Comparison of ENCODE assay signal across 21 cellular contexts in genomic region chr11:132093861-132094260, GRCh38.
DNase-seq lines count a peak whose midpoint lies in the region; ATAC-seq, FAIRE-seq and TF ChIP-seq lines count a peak whose summit lies in the region.
"Had no signal": no experiment of that assay in that cellular context is flagged by ENCODE, and none has a peak within 500 bp of the region (broad histone marks: within the 10 kb centered on the region; RNA-seq: fewer than 3 reads in every experiment).

No MANE protein-coding gene starts in this region.

- intact Hi-C loops in GM12878 (cut with micrococcal nuclease; ENCODE audit: unreplicated experiment): no loop called here

- no peak overlapping the region for H3K9ac ChIP-seq in GM12878 (ENCODE audit: control insufficient read depth, insufficient read depth, low read length)

- in situ Hi-C loops in GM12878 (cut with MboI): no loop called here

- CTCF ChIA-PET in GM12878 (lab: Yijun Ruan, JAX): interaction anchor here (0.6 to 3.0 kb wide), 2 partner anchors 11 to 33 kb away, joined by 3 to 9 read pairs; no protein-coding TSS in a partner anchor

- H3K27ac ChIP-seq in GM12878 (ENCODE audit: control insufficient read depth, insufficient read depth) (no peak overlapping the region), suprapubic skin (no peak overlapping the region)
- H3K27ac ChIP-seq: ascending aorta, pancreas, SJSA1 had no signal

- H3K79me2 ChIP-seq in GM12878 (ENCODE audit: control insufficient read depth, insufficient read depth, low read length): no peaks in the 10 kb centered on the region

- SMC1A ChIA-PET in GM12878 (lab: Charles Lee; ENCODE audit: uncharacterized antibody, unreplicated experiment): interaction anchor here (1.0 kb wide), 1 partner anchor 193 kb away, joined by 3 read pairs; no protein-coding TSS in a partner anchor

- TF ChIP-seq CTCF in GM12878 (IDR thresholded peaks at IDR 0.05 in 2 of 3, conservative IDR thresholded peaks at IDR 0.05 in 1 of 3; ENCODE audit: control insufficient read depth in 2 of 3, extremely low read depth in 1 of 3, insufficient read depth in 1 of 3, low read depth in 3 of 3, low read length in 3 of 3) (no peak), suprapubic skin (IDR thresholded peaks at IDR 0.05) (no peak)

- TF ChIP-seq POLR2A in GM12891 (IDR thresholded peaks at IDR 0.05; ENCODE audit: low read depth, low read length) (no peak), GM12878 (IDR thresholded peaks at IDR 0.05; ENCODE audit: low read depth, low read length) (no peak), suprapubic skin (IDR thresholded peaks at IDR 0.05) (no peak)

- H3K36me3 ChIP-seq in GM12878 (ENCODE audit: control insufficient read depth in 2 of 2, insufficient read depth in 2 of 2, low read length in 1 of 2) (no peaks in the 10 kb centered on the region), suprapubic skin (no peaks in the 10 kb centered on the region)
- H3K36me3 ChIP-seq: ascending aorta, pancreas, SJSA1 had no signal

- POLR2A ChIA-PET in GM12878 (lab: Charles Lee): no interaction called here

- no peak for FAIRE-seq in GM12891 (lab: Jason Lieb, UNC)
- peak; percentile 77 for FAIRE-seq in GM12878 (lab: Jason Lieb, UNC)
- FAIRE-seq: K562, pancreas had no signal

- RAD21 ChIA-PET in GM12878 (lab: Charles Lee; ENCODE audit: unreplicated experiment): no interaction called here

- no peaks in the 10 kb centered on the region for H4K20me1 ChIP-seq in GM12878 (ENCODE audit: control insufficient read depth, insufficient read depth)

- no peak for TF ChIP-seq RAD21 in GM12878 (IDR thresholded peaks at IDR 0.05; ENCODE audit: insufficient read depth, low read depth, low read length)

- H3K9me3 ChIP-seq in GM12878 (replicated peaks; ENCODE audit: control insufficient read depth, insufficient read depth, low read length): no peaks in the 10 kb centered on the region; the same call in 2 of the 3 replicates
- peaks cover 3% of the 10 kb centered on the region for H3K9me3 ChIP-seq in suprapubic skin
- H3K9me3 ChIP-seq: ascending aorta, Caco-2, pancreas, SJSA1 had no signal

- ATAC-seq in HG03025 (IDR thresholded peaks at IDR 0.05; ENCODE audit: low FRiP score, unreplicated experiment) (peak; percentile 80), GM12878 (peak; percentile 90), GM18502 (IDR thresholded peaks at IDR 0.05; ENCODE audit: poor library complexity, unreplicated experiment) (no peak)
- ATAC-seq: activated CD4-positive, alpha-beta T cell treated with anti-CD3 and anti-CD28 coated beads for 36 hours; effector memory CD8-positive, alpha-beta T cell; K562; pancreas had no signal

- H3K4me2 ChIP-seq in GM12878 (ENCODE audit: control insufficient read depth, insufficient read depth): no peak overlapping the region

- no TSS peak for BruUV-seq in GM12878 (replicated peaks; lab: Mats Ljungman, UMichigan)

- DNase-seq in GM12891 (ENCODE audit: insufficient read length, low spot score): no peak
- peak; percentile 87 to 95 for DNase-seq in NOMO-1 (lab: John Stamatoyannopoulos, UW; ENCODE audit: unreplicated experiment in 2 of 2)
- DNase-seq in GM12878 (ENCODE audit: low read depth, low spot score): peak; percentile 20
- no peak for DNase-seq in suprapubic skin (ENCODE audit: low spot score in 2 of 2)
- DNase-seq in NCI-H1694 (lab: John Stamatoyannopoulos, UW): no peak
- DNase-seq: activated CD4-positive, alpha-beta T cell treated with anti-CD3 and anti-CD28 coated beads for 36 hours; activated naive CD4-positive, alpha-beta T cell treated with Interleukin-2 at 50 U/mL for 16 hours; Caco-2; cerebellar nuclear complex; effector memory CD8-positive, alpha-beta T cell; HCEC 1CT; naive B cell; NCI-H1436 treated with DMSO at 0.1 percent for 48 hours; NCI-H345; pancreas had no signal

- H3K27me3 ChIP-seq in GM12878 (replicated peaks in 1 of 2; ENCODE audit: control insufficient read depth in 2 of 2, insufficient read depth in 2 of 2, low read length in 1 of 2) (no peaks in the 10 kb centered on the region), suprapubic skin (no peaks in the 10 kb centered on the region)
- H3K27me3 ChIP-seq: ascending aorta, SJSA1 had no signal

- H3K4me1 ChIP-seq in GM12878 (ENCODE audit: control insufficient read depth, insufficient read depth, low read length) (no peaks in the 10 kb centered on the region), suprapubic skin (no peaks in the 10 kb centered on the region)
- H3K4me1 ChIP-seq: ascending aorta, Caco-2, pancreas, SJSA1 had no signal

- no peak for TF ChIP-seq EP300 in GM12878 (IDR thresholded peaks at IDR 0.05; ENCODE audit: borderline replicate concordance in 1 of 2, control insufficient read depth in 1 of 2, low read depth in 2 of 2, low read length in 2 of 2)
- no peak for TF ChIP-seq EP300 in suprapubic skin (IDR thresholded peaks at IDR 0.05)

- no peak overlapping the region for H3K4me3 ChIP-seq in GM12878
- H3K4me3 ChIP-seq in suprapubic skin: no peak overlapping the region
- H3K4me3 ChIP-seq: ascending aorta, K562, lung, pancreas, SJSA1 had no signal

- 10% methylated on average over 7 of the region's 7 CpGs for WGBS in GM12878 (ENCODE audit: insufficient coverage, insufficient replicate concordance, low lambda C conversion rate, missing lambda C conversion rate)
- 87% methylated on average over 7 of the region's 7 CpGs for WGBS in suprapubic skin

- no peak overlapping the region for H2AFZ ChIP-seq in GM12878 (ENCODE audit: control insufficient read depth, low read depth, low read length)

TF ChIP-seq in GM12891, 5 proteins besides CTCF, POLR2A, EP300 and RAD21:
- TF ChIP-seq POLR2AphosphoS5 (IDR thresholded peaks at IDR 0.05; ENCODE audit: low read depth, low read length) (no peak), TAF1 (IDR thresholded peaks at IDR 0.05; ENCODE audit: low read depth, low read length) (no peak), PAX5 (IDR thresholded peaks at IDR 0.05; ENCODE audit: insufficient read depth, low read length, severe bottlenecking) (no peak), POU2F2 (IDR thresholded peaks at IDR 0.05; ENCODE audit: low read depth, low read length) (no peak), SPI1 (IDR thresholded peaks at IDR 0.05; ENCODE audit: low read depth, low read length) (peak; percentile 21; the same call in 1 of the 2 replicates)

TF ChIP-seq in GM12878, 131 proteins besides CTCF, POLR2A, EP300 and RAD21 (continues in another document):
- no peak for TF ChIP-seq PRDM15 (CRISPR knock-in tag; IDR thresholded peaks at IDR 0.05)
- TF ChIP-seq MTA3 (IDR thresholded peaks at IDR 0.05; ENCODE audit: borderline replicate concordance, low read length): no peak
- no peak for TF ChIP-seq CEBPB (IDR thresholded peaks at IDR 0.05; ENCODE audit: borderline replicate concordance in 1 of 2, low read depth in 2 of 2, low read length in 2 of 2)
- TF ChIP-seq BMI1 (IDR thresholded peaks at IDR 0.05; ENCODE audit: borderline replicate concordance): no peak
- TF ChIP-seq ETV6 (conservative IDR thresholded peaks at IDR 0.05 in 1 of 2, IDR thresholded peaks at IDR 0.05 in 1 of 2; ENCODE audit: borderline replicate concordance in 1 of 2, low read depth in 1 of 2): 0 out of 4 replicates have a peak, but pooled peaks of 1 of the 2 experiments have one; percentile 17
- peak; percentile 27; the same call in 1 of the 2 replicates for TF ChIP-seq FOXK2 (IDR thresholded peaks at IDR 0.05)
- TF ChIP-seq IRF4 (IDR thresholded peaks at IDR 0.05; ENCODE audit: low read depth, low read length): 0 out of 2 replicates have a peak, but pooled peaks have one; percentile 49
- no peak for TF ChIP-seq POU2F2 (IDR thresholded peaks at IDR 0.05; ENCODE audit: borderline replicate concordance, low read depth, low read length)
- peak; percentile 73 for TF ChIP-seq PBX3 (IDR thresholded peaks at IDR 0.05; ENCODE audit: insufficient replicate concordance, low read depth, low read length)
- peak; percentile 54 for TF ChIP-seq JUNB (IDR thresholded peaks at IDR 0.05)
- TF ChIP-seq CREB1 (IDR thresholded peaks at IDR 0.05; ENCODE audit: low read depth): 0 out of 2 replicates have a peak, but pooled peaks have one; percentile 28
- no peak for TF ChIP-seq CHD4 (IDR thresholded peaks at IDR 0.05)
- peak; percentile 54 for TF ChIP-seq GABPA (IDR thresholded peaks at IDR 0.05; ENCODE audit: low read depth)
- TF ChIP-seq SMAD5 (IDR thresholded peaks at IDR 0.05; ENCODE audit: low read depth): no peak
- no peak for TF ChIP-seq RCOR1 (conservative IDR thresholded peaks at IDR 0.05; ENCODE audit: low read depth, low read length)

Comparison
In these comparisons a context has a peak if more than half of its experiments do, and no peak if none do; other contexts are left out.
1. DNase-seq: peak in NOMO-1 (2 of 2) and GM12878 (single experiment); none in GM12891 (single experiment), suprapubic skin (0 of 2) and NCI-H1694 (single experiment).